1 cellular context compared by ENCODE assay signal in genomic region chr11:61487342-61488025, GRCh38.
TF ChIP-seq lines count a peak whose summit lies in the region.

No MANE protein-coding gene starts in this region.

TF ChIP-seq in HepG2, 621 proteins besides CTCF, POLR2A, EP300 and RAD21:
- TF ChIP-seq TFE3 (CRISPR knock-in tag; IDR thresholded peaks at IDR 0.05): no peak
- TF ChIP-seq ZNF768 (CRISPR knock-in tag; IDR thresholded peaks at IDR 0.05): peak; percentile 82
- TF ChIP-seq, protein P1, sequence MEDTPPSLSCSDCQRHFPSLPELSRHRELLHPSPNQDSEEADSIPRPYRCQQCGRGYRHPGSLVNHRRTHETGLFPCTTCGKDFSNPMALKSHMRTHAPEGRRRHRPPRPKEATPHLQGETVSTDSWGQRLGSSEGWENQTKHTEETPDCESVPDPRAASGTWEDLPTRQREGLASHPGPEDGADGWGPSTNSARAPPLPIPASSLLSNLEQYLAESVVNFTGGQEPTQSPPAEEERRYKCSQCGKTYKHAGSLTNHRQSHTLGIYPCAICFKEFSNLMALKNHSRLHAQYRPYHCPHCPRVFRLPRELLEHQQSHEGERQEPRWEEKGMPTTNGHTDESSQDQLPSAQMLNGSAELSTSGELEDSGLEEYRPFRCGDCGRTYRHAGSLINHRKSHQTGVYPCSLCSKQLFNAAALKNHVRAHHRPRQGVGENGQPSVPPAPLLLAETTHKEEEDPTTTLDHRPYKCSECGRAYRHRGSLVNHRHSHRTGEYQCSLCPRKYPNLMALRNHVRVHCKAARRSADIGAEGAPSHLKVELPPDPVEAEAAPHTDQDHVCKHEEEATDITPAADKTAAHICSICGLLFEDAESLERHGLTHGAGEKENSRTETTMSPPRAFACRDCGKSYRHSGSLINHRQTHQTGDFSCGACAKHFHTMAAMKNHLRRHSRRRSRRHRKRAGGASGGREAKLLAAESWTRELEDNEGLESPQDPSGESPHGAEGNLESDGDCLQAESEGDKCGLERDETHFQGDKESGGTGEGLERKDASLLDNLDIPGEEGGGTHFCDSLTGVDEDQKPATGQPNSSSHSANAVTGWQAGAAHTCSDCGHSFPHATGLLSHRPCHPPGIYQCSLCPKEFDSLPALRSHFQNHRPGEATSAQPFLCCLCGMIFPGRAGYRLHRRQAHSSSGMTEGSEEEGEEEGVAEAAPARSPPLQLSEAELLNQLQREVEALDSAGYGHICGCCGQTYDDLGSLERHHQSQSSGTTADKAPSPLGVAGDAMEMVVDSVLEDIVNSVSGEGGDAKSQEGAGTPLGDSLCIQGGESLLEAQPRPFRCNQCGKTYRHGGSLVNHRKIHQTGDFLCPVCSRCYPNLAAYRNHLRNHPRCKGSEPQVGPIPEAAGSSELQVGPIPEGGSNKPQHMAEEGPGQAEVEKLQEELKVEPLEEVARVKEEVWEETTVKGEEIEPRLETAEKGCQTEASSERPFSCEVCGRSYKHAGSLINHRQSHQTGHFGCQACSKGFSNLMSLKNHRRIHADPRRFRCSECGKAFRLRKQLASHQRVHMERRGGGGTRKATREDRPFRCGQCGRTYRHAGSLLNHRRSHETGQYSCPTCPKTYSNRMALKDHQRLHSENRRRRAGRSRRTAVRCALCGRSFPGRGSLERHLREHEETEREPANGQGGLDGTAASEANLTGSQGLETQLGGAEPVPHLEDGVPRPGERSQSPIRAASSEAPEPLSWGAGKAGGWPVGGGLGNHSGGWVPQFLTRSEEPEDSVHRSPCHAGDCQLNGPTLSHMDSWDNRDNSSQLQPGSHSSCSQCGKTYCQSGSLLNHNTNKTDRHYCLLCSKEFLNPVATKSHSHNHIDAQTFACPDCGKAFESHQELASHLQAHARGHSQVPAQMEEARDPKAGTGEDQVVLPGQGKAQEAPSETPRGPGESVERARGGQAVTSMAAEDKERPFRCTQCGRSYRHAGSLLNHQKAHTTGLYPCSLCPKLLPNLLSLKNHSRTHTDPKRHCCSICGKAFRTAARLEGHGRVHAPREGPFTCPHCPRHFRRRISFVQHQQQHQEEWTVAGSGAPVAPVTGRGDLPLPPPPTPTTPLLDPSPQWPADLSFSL (CRISPR knock-in tag; IDR thresholded peaks at IDR 0.05): no peak
- TF ChIP-seq ZNF598 (CRISPR knock-in tag; IDR thresholded peaks at IDR 0.05; ENCODE audit: borderline replicate concordance): no peak
- TF ChIP-seq TMF1 (CRISPR knock-in tag; IDR thresholded peaks at IDR 0.05; ENCODE audit: low read depth): no peak
- TF ChIP-seq CCDC6 (CRISPR knock-in tag; IDR thresholded peaks at IDR 0.05): no peak
- TF ChIP-seq ZNF292 (CRISPR knock-in tag; IDR thresholded peaks at IDR 0.05; ENCODE audit: borderline replicate concordance, low read depth): no peak
